In the genomic region with DNA sequence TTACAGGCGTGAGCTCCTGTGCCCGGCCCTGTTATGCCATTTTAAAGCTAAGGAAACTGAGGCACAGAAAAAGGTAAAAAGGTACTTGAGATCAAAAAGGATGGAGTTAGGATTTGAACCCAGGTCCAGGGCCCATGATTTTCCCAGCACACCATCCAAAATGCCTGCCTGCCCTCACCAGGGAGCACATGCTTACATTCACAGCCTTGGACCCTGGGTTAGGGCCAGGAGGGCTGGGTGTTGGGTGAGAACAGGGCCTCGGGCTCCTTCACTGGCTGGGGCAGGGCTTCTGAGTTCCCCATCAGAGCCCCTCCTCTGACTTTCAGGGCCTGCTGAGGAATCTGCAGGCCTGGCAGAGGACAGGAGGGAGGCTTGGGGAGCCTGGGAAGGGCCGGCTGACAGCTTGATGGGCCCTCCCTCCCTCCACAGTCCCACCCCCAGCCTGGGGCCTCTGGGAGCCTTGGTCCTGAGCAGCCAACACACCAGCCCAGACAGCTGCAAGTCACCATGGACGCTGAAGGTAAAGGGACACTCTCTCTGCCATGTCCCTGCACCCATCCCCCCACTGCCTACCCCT, we compare ENCODE assay signal across 1 cellular context.
A peak's percentile ranks its signal among the peaks of the same experiment; 100 is the strongest.
TF ChIP-seq lines count a peak whose summit lies in the region.

A gene (plus strand): TSS at position 490 of the 577 bp plus-strand sequence. CDS start 18 bp downstream, at position 508.

TF ChIP-seq in HepG2, 621 proteins besides CTCF, POLR2A, EP300 and RAD21 (continued from another document and continues in another):
- TF ChIP-seq, protein P1, sequence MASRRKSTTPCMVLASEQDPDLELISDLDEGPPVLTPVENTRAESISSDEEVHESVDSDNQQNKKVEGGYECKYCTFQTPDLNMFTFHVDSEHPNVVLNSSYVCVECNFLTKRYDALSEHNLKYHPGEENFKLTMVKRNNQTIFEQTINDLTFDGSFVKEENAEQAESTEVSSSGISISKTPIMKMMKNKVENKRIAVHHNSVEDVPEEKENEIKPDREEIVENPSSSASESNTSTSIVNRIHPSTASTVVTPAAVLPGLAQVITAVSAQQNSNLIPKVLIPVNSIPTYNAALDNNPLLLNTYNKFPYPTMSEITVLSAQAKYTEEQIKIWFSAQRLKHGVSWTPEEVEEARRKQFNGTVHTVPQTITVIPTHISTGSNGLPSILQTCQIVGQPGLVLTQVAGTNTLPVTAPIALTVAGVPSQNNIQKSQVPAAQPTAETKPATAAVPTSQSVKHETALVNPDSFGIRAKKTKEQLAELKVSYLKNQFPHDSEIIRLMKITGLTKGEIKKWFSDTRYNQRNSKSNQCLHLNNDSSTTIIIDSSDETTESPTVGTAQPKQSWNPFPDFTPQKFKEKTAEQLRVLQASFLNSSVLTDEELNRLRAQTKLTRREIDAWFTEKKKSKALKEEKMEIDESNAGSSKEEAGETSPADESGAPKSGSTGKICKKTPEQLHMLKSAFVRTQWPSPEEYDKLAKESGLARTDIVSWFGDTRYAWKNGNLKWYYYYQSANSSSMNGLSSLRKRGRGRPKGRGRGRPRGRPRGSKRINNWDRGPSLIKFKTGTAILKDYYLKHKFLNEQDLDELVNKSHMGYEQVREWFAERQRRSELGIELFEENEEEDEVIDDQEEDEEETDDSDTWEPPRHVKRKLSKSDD (CRISPR knock-in tag; IDR thresholded peaks at IDR 0.05; ENCODE audit: low read depth) = no peak
- TF ChIP-seq TBX3 (IDR thresholded peaks at IDR 0.05; ENCODE audit: borderline replicate concordance) (no peak), SP2 (CRISPR knock-in tag; IDR thresholded peaks at IDR 0.05) (0 out of 2 replicates have a peak, but pooled peaks have one; percentile 23), HNRNPUL1 (IDR thresholded peaks at IDR 0.05; ENCODE audit: low read depth, low read length) (no peak), SP5 (CRISPR knock-in tag; IDR thresholded peaks at IDR 0.05; ENCODE audit: borderline replicate concordance, low read depth) (0 out of 2 replicates have a peak, but pooled peaks have one; percentile 25), GLI4 (CRISPR knock-in tag; IDR thresholded peaks at IDR 0.05; ENCODE audit: borderline replicate concordance) (peak; percentile 94), ZNF20 (CRISPR knock-in tag; IDR thresholded peaks at IDR 0.05) (no peak), RCOR2 (CRISPR knock-in tag; IDR thresholded peaks at IDR 0.05) (no peak), ASH2L (IDR thresholded peaks at IDR 0.05; ENCODE audit: insufficient read length, low read depth, low read length) (no peak), ZNF607 (CRISPR knock-in tag; IDR thresholded peaks at IDR 0.05; ENCODE audit: borderline replicate concordance) (no peak), ZNF251 (CRISPR knock-in tag; IDR thresholded peaks at IDR 0.05) (no peak), ZNF558 (CRISPR knock-in tag; IDR thresholded peaks at IDR 0.05; ENCODE audit: borderline replicate concordance) (no peak), ZNF781 (CRISPR knock-in tag; IDR thresholded peaks at IDR 0.05; ENCODE audit: borderline replicate concordance, not compliant biosample characterization) (no peak), RBM39 (IDR thresholded peaks at IDR 0.05; ENCODE audit: low read depth, low read length, poor library complexity, severe bottlenecking) (peak; percentile 55), ZNF24 (IDR thresholded peaks at IDR 0.05) (no peak), ZNF747 (CRISPR knock-in tag; IDR thresholded peaks at IDR 0.05; ENCODE audit: borderline replicate concordance) (no peak), ZNF30 (CRISPR knock-in tag; IDR thresholded peaks at IDR 0.05) (0 out of 2 replicates have a peak, but pooled peaks have one; percentile 6), RAD51 (IDR thresholded peaks at IDR 0.05; ENCODE audit: borderline replicate concordance) (no peak), ETV6 (CRISPR knock-in tag; conservative IDR thresholded peaks at IDR 0.05) (peak; percentile 58; the same call in 1 of the 2 replicates), MBD4 (IDR thresholded peaks at IDR 0.05; ENCODE audit: borderline replicate concordance, low read length) (no peak), ZNF3 (CRISPR knock-in tag; IDR thresholded peaks at IDR 0.05) (no peak), AKAP8 (CRISPR knock-in tag; IDR thresholded peaks at IDR 0.05) (no peak; the same call in 1 of the 2 replicates), NR2F1 (CRISPR knock-in tag; IDR thresholded peaks at IDR 0.05) (no peak), TRIM24 (CRISPR knock-in tag; IDR thresholded peaks at IDR 0.05) (no peak), ZFP36L1 (CRISPR knock-in tag; IDR thresholded peaks at IDR 0.05) (no peak), ZNF577 (CRISPR knock-in tag; IDR thresholded peaks at IDR 0.05; ENCODE audit: borderline replicate concordance, low read depth) (no peak), FOXJ3 (CRISPR knock-in tag; IDR thresholded peaks at IDR 0.05; ENCODE audit: borderline replicate concordance) (no peak), RXRA (CRISPR knock-in tag; IDR thresholded peaks at IDR 0.05) (no peak), ZNF441 (CRISPR knock-in tag; IDR thresholded peaks at IDR 0.05; ENCODE audit: borderline replicate concordance) (no peak; the same call in 1 of the 2 replicates), ZNF343 (CRISPR knock-in tag; IDR thresholded peaks at IDR 0.05) (no peak), JUN (CRISPR knock-in tag; IDR thresholded peaks at IDR 0.05) (0 out of 2 replicates have a peak, but pooled peaks have one; percentile 47), ZBTB7A (CRISPR knock-in tag; IDR thresholded peaks at IDR 0.05) (no peak), ZNF878 (CRISPR knock-in tag; IDR thresholded peaks at IDR 0.05) (no peak), ZNF34 (CRISPR knock-in tag; IDR thresholded peaks at IDR 0.05; ENCODE audit: borderline replicate concordance) (no peak), ADNP (CRISPR knock-in tag; IDR thresholded peaks at IDR 0.05) (0 out of 2 replicates have a peak, but pooled peaks have one; percentile 12), ZBTB20 (CRISPR knock-in tag; IDR thresholded peaks at IDR 0.05; ENCODE audit: borderline replicate concordance, low read depth) (0 out of 2 replicates have a peak, but pooled peaks have one; percentile 3), REPIN1 (CRISPR knock-in tag; IDR thresholded peaks at IDR 0.05; ENCODE audit: borderline replicate concordance, low read depth) (peak; percentile 16; the same call in 1 of the 2 replicates), ZSCAN9 (CRISPR knock-in tag; IDR thresholded peaks at IDR 0.05; ENCODE audit: borderline replicate concordance) (no peak), CBX1 (IDR thresholded peaks at IDR 0.05; ENCODE audit: low read depth) (no peak), SP140L (CRISPR knock-in tag; IDR thresholded peaks at IDR 0.05; ENCODE audit: borderline replicate concordance) (no peak), ZFYVE20 (CRISPR knock-in tag; IDR thresholded peaks at IDR 0.05; ENCODE audit: borderline replicate concordance, low read depth) (no peak), ZNF546 (CRISPR knock-in tag; conservative IDR thresholded peaks at IDR 0.05) (no peak), BRD4 (CRISPR knock-in tag; IDR thresholded peaks at IDR 0.05) (peak; percentile 76; the same call in 1 of the 2 replicates), FOXA1 (IDR thresholded peaks at IDR 0.05) (no peak), FOXA1 (CRISPR knock-in tag; IDR thresholded peaks at IDR 0.05) (no peak)
- TF ChIP-seq, protein P2, sequence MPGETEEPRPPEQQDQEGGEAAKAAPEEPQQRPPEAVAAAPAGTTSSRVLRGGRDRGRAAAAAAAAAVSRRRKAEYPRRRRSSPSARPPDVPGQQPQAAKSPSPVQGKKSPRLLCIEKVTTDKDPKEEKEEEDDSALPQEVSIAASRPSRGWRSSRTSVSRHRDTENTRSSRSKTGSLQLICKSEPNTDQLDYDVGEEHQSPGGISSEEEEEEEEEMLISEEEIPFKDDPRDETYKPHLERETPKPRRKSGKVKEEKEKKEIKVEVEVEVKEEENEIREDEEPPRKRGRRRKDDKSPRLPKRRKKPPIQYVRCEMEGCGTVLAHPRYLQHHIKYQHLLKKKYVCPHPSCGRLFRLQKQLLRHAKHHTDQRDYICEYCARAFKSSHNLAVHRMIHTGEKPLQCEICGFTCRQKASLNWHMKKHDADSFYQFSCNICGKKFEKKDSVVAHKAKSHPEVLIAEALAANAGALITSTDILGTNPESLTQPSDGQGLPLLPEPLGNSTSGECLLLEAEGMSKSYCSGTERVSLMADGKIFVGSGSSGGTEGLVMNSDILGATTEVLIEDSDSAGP (CRISPR knock-in tag; IDR thresholded peaks at IDR 0.05; ENCODE audit: borderline replicate concordance) = no peak
- TF ChIP-seq, protein P3, sequence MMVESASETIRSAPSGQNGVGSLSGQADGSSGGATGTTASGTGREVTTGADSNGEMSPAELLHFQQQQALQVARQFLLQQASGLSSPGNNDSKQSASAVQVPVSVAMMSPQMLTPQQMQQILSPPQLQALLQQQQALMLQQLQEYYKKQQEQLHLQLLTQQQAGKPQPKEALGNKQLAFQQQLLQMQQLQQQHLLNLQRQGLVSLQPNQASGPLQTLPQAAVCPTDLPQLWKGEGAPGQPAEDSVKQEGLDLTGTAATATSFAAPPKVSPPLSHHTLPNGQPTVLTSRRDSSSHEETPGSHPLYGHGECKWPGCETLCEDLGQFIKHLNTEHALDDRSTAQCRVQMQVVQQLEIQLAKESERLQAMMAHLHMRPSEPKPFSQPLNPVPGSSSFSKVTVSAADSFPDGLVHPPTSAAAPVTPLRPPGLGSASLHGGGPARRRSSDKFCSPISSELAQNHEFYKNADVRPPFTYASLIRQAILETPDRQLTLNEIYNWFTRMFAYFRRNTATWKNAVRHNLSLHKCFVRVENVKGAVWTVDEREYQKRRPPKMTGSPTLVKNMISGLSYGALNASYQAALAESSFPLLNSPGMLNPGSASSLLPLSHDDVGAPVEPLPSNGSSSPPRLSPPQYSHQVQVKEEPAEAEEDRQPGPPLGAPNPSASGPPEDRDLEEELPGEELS (CRISPR knock-in tag; IDR thresholded peaks at IDR 0.05) = no peak
- TF ChIP-seq, protein P4, sequence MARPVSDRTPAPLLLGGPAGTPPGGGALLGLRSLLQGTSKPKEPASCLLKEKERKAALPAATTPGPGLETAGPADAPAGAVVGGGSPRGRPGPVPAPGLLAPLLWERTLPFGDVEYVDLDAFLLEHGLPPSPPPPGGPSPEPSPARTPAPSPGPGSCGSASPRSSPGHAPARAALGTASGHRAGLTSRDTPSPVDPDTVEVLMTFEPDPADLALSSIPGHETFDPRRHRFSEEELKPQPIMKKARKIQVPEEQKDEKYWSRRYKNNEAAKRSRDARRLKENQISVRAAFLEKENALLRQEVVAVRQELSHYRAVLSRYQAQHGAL (CRISPR knock-in tag; IDR thresholded peaks at IDR 0.05; ENCODE audit: not compliant biosample characterization) = no peak
- TF ChIP-seq, protein P5, sequence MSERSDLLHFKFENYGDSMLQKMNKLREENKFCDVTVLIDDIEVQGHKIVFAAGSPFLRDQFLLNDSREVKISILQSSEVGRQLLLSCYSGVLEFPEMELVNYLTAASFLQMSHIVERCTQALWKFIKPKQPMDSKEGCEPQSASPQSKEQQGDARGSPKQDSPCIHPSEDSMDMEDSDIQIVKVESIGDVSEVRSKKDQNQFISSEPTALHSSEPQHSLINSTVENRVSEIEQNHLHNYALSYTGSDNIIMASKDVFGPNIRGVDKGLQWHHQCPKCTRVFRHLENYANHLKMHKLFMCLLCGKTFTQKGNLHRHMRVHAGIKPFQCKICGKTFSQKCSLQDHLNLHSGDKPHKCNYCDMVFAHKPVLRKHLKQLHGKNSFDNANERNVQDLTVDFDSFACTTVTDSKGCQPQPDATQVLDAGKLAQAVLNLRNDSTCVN (CRISPR knock-in tag; IDR thresholded peaks at IDR 0.05; ENCODE audit: borderline replicate concordance) = no peak
- TF ChIP-seq, protein P6, sequence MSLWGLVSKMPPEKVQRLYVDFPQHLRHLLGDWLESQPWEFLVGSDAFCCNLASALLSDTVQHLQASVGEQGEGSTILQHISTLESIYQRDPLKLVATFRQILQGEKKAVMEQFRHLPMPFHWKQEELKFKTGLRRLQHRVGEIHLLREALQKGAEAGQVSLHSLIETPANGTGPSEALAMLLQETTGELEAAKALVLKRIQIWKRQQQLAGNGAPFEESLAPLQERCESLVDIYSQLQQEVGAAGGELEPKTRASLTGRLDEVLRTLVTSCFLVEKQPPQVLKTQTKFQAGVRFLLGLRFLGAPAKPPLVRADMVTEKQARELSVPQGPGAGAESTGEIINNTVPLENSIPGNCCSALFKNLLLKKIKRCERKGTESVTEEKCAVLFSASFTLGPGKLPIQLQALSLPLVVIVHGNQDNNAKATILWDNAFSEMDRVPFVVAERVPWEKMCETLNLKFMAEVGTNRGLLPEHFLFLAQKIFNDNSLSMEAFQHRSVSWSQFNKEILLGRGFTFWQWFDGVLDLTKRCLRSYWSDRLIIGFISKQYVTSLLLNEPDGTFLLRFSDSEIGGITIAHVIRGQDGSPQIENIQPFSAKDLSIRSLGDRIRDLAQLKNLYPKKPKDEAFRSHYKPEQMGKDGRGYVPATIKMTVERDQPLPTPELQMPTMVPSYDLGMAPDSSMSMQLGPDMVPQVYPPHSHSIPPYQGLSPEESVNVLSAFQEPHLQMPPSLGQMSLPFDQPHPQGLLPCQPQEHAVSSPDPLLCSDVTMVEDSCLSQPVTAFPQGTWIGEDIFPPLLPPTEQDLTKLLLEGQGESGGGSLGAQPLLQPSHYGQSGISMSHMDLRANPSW (CRISPR knock-in tag; IDR thresholded peaks at IDR 0.05; ENCODE audit: borderline replicate concordance) = no peak
- TF ChIP-seq, protein P7, sequence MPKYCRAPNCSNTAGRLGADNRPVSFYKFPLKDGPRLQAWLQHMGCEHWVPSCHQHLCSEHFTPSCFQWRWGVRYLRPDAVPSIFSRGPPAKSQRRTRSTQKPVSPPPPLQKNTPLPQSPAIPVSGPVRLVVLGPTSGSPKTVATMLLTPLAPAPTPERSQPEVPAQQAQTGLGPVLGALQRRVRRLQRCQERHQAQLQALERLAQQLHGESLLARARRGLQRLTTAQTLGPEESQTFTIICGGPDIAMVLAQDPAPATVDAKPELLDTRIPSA (CRISPR knock-in tag; IDR thresholded peaks at IDR 0.05; ENCODE audit: borderline replicate concordance) = no peak
- TF ChIP-seq, protein P8, sequence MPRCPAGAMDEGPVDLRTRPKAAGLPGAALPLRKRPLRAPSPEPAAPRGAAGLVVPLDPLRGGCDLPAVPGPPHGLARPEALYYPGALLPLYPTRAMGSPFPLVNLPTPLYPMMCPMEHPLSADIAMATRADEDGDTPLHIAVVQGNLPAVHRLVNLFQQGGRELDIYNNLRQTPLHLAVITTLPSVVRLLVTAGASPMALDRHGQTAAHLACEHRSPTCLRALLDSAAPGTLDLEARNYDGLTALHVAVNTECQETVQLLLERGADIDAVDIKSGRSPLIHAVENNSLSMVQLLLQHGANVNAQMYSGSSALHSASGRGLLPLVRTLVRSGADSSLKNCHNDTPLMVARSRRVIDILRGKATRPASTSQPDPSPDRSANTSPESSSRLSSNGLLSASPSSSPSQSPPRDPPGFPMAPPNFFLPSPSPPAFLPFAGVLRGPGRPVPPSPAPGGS (CRISPR knock-in tag; IDR thresholded peaks at IDR 0.05) = peak; percentile 13; the same call in 1 of the 2 replicates
- TF ChIP-seq, protein P9, sequence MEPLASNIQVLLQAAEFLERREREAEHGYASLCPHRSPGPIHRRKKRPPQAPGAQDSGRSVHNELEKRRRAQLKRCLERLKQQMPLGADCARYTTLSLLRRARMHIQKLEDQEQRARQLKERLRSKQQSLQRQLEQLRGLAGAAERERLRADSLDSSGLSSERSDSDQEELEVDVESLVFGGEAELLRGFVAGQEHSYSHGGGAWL (CRISPR knock-in tag; IDR thresholded peaks at IDR 0.05) = no peak; the same call in 1 of the 2 replicates
- TF ChIP-seq, protein P10, sequence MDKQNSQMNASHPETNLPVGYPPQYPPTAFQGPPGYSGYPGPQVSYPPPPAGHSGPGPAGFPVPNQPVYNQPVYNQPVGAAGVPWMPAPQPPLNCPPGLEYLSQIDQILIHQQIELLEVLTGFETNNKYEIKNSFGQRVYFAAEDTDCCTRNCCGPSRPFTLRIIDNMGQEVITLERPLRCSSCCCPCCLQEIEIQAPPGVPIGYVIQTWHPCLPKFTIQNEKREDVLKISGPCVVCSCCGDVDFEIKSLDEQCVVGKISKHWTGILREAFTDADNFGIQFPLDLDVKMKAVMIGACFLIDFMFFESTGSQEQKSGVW (CRISPR knock-in tag; IDR thresholded peaks at IDR 0.05; ENCODE audit: borderline replicate concordance) = no peak
